ENCODE assay signal across 1 cellular context in the genomic region with DNA sequence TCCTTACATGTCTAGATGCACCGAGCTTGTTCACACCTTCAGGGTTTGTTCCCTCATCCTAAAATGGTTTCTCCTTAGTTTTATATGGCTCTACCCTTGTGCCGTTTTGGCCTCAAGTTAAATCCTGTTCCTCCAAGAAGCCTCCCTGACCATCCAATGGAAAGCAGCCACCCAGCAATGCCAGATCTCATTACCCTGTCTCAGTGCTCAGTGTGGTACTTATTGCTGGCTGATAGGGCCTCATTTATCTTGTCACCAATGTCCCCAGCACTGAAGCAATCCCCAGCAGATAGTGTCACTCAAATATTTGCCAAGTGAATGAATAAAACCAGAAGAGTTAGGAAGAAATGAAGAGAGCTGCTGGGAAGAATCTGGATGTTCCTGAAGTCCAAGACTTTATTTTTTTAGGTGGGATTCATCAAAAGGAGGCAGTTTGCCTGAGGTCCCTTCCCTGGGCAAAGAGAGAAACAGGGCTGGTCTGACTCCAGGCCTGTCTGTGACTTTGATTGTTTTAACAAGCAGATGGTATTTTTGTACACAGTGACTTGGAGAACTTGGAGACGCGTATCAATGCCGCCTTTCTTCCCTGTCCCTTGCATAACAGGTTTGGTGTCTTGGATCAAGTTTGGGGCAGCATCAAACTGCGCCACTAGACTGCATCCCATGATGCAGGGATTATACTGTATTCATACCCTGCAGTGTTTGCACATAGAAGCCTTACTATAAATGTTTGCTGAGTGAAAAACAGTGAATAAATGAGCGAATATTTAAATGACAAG.
TF ChIP-seq lines count a peak whose summit lies in the region.

No MANE protein-coding gene starts in this region.

TF ChIP-seq in IMR-90, 13 proteins besides CTCF, POLR2A, EP300 and RAD21 (continued from another document):
- TF ChIP-seq MAZ (IDR thresholded peaks at IDR 0.05; ENCODE audit: borderline replicate concordance, low read depth, low read length) (no peak), BHLHE40 (IDR thresholded peaks at IDR 0.05; ENCODE audit: low read depth, low read length) (no peak), CHD1 (IDR thresholded peaks at IDR 0.05; ENCODE audit: low read depth, low read length) (no peak), RCOR1 (IDR thresholded peaks at IDR 0.05; ENCODE audit: insufficient replicate concordance, low read length) (no peak), NFE2L2 (IDR thresholded peaks at IDR 0.05; ENCODE audit: low read depth, low read length) (no peak), CEBPB (IDR thresholded peaks at IDR 0.05; ENCODE audit: low read depth, low read length) (no peak), FOS (IDR thresholded peaks at IDR 0.05; ENCODE audit: low read depth, low read length) (no peak)
- TF ChIP-seq, protein P1, sequence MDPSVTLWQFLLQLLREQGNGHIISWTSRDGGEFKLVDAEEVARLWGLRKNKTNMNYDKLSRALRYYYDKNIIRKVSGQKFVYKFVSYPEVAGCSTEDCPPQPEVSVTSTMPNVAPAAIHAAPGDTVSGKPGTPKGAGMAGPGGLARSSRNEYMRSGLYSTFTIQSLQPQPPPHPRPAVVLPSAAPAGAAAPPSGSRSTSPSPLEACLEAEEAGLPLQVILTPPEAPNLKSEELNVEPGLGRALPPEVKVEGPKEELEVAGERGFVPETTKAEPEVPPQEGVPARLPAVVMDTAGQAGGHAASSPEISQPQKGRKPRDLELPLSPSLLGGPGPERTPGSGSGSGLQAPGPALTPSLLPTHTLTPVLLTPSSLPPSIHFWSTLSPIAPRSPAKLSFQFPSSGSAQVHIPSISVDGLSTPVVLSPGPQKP (IDR thresholded peaks at IDR 0.05; ENCODE audit: borderline replicate concordance, low read depth, low read length): no peak
- TF ChIP-seq, protein P2, sequence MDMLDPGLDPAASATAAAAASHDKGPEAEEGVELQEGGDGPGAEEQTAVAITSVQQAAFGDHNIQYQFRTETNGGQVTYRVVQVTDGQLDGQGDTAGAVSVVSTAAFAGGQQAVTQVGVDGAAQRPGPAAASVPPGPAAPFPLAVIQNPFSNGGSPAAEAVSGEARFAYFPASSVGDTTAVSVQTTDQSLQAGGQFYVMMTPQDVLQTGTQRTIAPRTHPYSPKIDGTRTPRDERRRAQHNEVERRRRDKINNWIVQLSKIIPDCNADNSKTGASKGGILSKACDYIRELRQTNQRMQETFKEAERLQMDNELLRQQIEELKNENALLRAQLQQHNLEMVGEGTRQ (IDR thresholded peaks at IDR 0.05; ENCODE audit: low read depth, low read length): no peak
